Comparison of ENCODE assay signal across 9 cellular contexts in genomic region chr5:132099073-132099748, GRCh38.
A peak's percentile ranks its signal among the peaks of the same experiment; 100 is the strongest.
DNase-seq lines count a peak whose midpoint lies in the region; ATAC-seq lines count a peak whose summit lies in the region.
"Had no signal": no experiment of that assay in that cellular context is flagged by ENCODE, and none has a peak within 500 bp of the region (broad histone marks: within the 10 kb centered on the region; RNA-seq: fewer than 3 reads in every experiment).

No MANE protein-coding gene starts in this region.

- peak; percentile 84 for DNase-seq in activated CD4-positive, alpha-beta T cell treated with anti-CD3 and anti-CD28 coated beads for 48 hours
- DNase-seq in stimulated activated CD4-positive, alpha-beta T cell treated with anti-CD3 and anti-CD28 coated beads, Interleukin-15, amount 100 ng/mL, for 48 hours (ENCODE audit: low read depth in 2 of 2): peak; percentile 65 to 79
- DNase-seq in epidermal melanocyte (ENCODE audit: insufficient read length, low spot score) (no peak), NCI-H146 (lab: John Stamatoyannopoulos, UW) (no peak), hepatic stellate cell (ENCODE audit: low spot score) (no peak), ecto neural progenitor cell (ENCODE audit: low spot score) (no peak)
- DNase-seq: SW 1271 had no signal

- peak; percentile 41 for ATAC-seq in GM19023 (IDR thresholded peaks at IDR 0.05; ENCODE audit: unreplicated experiment)
- ATAC-seq in HG02970 (IDR thresholded peaks at IDR 0.05; ENCODE audit: low FRiP score, unreplicated experiment): peak; percentile 46

Comparison
In these comparisons a context has a peak if more than half of its experiments do, and no peak if none do; other contexts are left out.
1. DNase-seq: peak in activated CD4-positive, alpha-beta T cell treated with anti-CD3 and anti-CD28 coated beads for 48 hours (single experiment) and stimulated activated CD4-positive, alpha-beta T cell treated with anti-CD3 and anti-CD28 coated beads, Interleukin-15, amount 100 ng/mL, for 48 hours (2 of 2); none in epidermal melanocyte (single experiment), NCI-H146 (single experiment), hepatic stellate cell (single experiment) and ecto neural progenitor cell (single experiment).